Comparison of ENCODE assay signal across 8 cellular contexts in genomic region chr11:90222459-90223247, GRCh38. TPM values are rescaled to one million over a fixed set of nuclear protein-coding genes. Genes with fewer than 3 reads are reported as not detected.
A peak's percentile ranks its signal among the peaks of the same experiment; 100 is the strongest.
DNase-seq lines count a peak whose midpoint lies in the region; ATAC-seq and TF ChIP-seq lines count a peak whose summit lies in the region.

Gene CHORDC1 (minus strand): TSS chr11:90223049. CDS start chr11:90222954, 95 bp downstream.

- TF ChIP-seq CTCF in epithelial cell of proximal tubule (conservative IDR thresholded peaks at IDR 0.05; ENCODE audit: low read depth, low read length) (no peak), mucosa of descending colon (IDR thresholded peaks at IDR 0.05) (no peak)

- no peaks in the 10 kb centered on the region for H3K9me3 ChIP-seq in mucosa of descending colon

- peaks cover 15% of the 10 kb centered on the region for H3K4me1 ChIP-seq in mucosa of descending colon (ENCODE audit: low read depth)

- no peaks in the 10 kb centered on the region for H3K36me3 ChIP-seq in mucosa of descending colon (ENCODE audit: low read depth)

- H3K4me3 ChIP-seq in epithelial cell of proximal tubule (ENCODE audit: low read depth, low read length) = peak within 1 kb of the TSS; percentile 68
- peak within 1 kb of the TSS; percentile 89 for H3K4me3 ChIP-seq in mucosa of descending colon

- intact Hi-C loops in mucosa of descending colon (cut with DNase I, micrococcal nuclease) = no loop called here

- ATAC-seq in GM21526 (IDR thresholded peaks at IDR 0.05; ENCODE audit: low FRiP score, unreplicated experiment) (peak; percentile 91), mucosa of descending colon (peak; percentile 98)

- DNase-seq in DMS114 treated with DMSO at 0.1 percent for 48 hours (lab: John Stamatoyannopoulos, UW; ENCODE audit: unreplicated experiment) (peak; percentile 67), HuH-7 (ENCODE audit: low spot score) (peak; percentile 68), OCI-M2 (lab: John Stamatoyannopoulos, UW; ENCODE audit: unreplicated experiment) (peak; percentile 26), activated T-cell treated with anti-CD3 and anti-CD28 coated beads for 4 hours (peak; percentile 95), epithelial cell of proximal tubule (ENCODE audit: low read depth) (no peak), mucosa of descending colon (peak; percentile 95 to 96 (median 96))
- peak; percentile 94 for DNase-seq in stimulated activated CD8-positive, alpha-beta memory T cell treated with anti-CD3 and anti-CD28 coated beads, Interleukin-4, amount 100 ng/mL, for 24 hours (ENCODE audit: low read depth)

RNA-seq across cellular contexts. Expression of gene CHORDC1, which starts in this region (rescaled TPM):
- total RNA-seq in epithelial cell of proximal tubule (43.0 and 70.5 TPM in 2 replicates), mucosa of descending colon (10 to 100 TPM; 18.1 to 37.6 (median 20.7) TPM)
